Comparison of ENCODE assay signal across 17 cellular contexts in genomic region chr20:24050119-24050518, GRCh38.
DNase-seq lines count a peak whose midpoint lies in the region; ATAC-seq lines count a peak whose summit lies in the region.
"Had no signal": no experiment of that assay in that cellular context is flagged by ENCODE, and none has a peak within 500 bp of the region (broad histone marks: within the 10 kb centered on the region; RNA-seq: fewer than 3 reads in every experiment).

No MANE protein-coding gene starts in this region.

- peak overlapping the region; percentile 24 for H3K27ac Mint-ChIP-seq in T-helper 1 cell treated with Interleukin-12 subunit alpha and Interleukin-12 subunit beta and Interleukin-4 antibody, amounts not matched to agents 30 μg/mL and 1 μg/mL, for 36 hours
- peak overlapping the region; percentile 77 for H3K27ac Mint-ChIP-seq in activated naive CD4-positive, alpha-beta T cell treated with anti-CD3 and anti-CD28 coated beads, Interleukin-2, amount 10 ng/mL, durations not matched to agents 7 days and 5 days
- H3K27ac Mint-ChIP-seq in activated naive CD4-positive, alpha-beta T cell treated with anti-CD3 and anti-CD28 coated beads, Interleukin-2, amount 50 U/mL, for 72 hours, result peak overlapping the region in 1 of 2 donors; percentile 57
- H3K27ac Mint-ChIP-seq in T-cell, result peak overlapping the region; percentile 58 to 87

- POLR2A ChIA-PET in T-cell (lab: Charles Lee), result no interaction called here

- H3K4me1 Mint-ChIP-seq in T-helper 1 cell treated with Interleukin-12 subunit alpha and Interleukin-12 subunit beta and Interleukin-4 antibody, amounts not matched to agents 30 μg/mL and 1 μg/mL, for 36 hours (ENCODE audit: low read depth), result peaks cover 46% of the 10 kb centered on the region
- H3K4me1 Mint-ChIP-seq in activated naive CD4-positive, alpha-beta T cell treated with anti-CD3 and anti-CD28 coated beads, Interleukin-2, amount 10 ng/mL, durations not matched to agents 7 days and 5 days, result peaks cover 64% of the 10 kb centered on the region
- H3K4me1 Mint-ChIP-seq in T-cell, result peaks cover 51 to 71% (median 56%) of the 10 kb centered on the region in 3 donors

- H3K9me3 Mint-ChIP-seq in T-helper 1 cell treated with Interleukin-12 subunit alpha and Interleukin-12 subunit beta and Interleukin-4 antibody, amounts not matched to agents 30 μg/mL and 1 μg/mL, for 36 hours, result no peaks in the 10 kb centered on the region
- H3K9me3 Mint-ChIP-seq in activated naive CD4-positive, alpha-beta T cell treated with anti-CD3 and anti-CD28 coated beads, Interleukin-2, amount 10 ng/mL, durations not matched to agents 7 days and 5 days, result no peaks in the 10 kb centered on the region
- H3K9me3 Mint-ChIP-seq in activated naive CD4-positive, alpha-beta T cell treated with anti-CD3 and anti-CD28 coated beads, Interleukin-2, amount 50 U/mL, for 72 hours, result no peaks in the 10 kb centered on the region
- no peaks in the 10 kb centered on the region for H3K9me3 Mint-ChIP-seq in T-cell

- CTCF ChIA-PET in activated naive CD4-positive, alpha-beta T cell treated with anti-CD3 and anti-CD28 coated beads, Interleukin-2, amount 10 ng/mL, durations not matched to agents 7 days and 5 days (lab: Charles Lee), result no interaction called here
- CTCF ChIA-PET in T-cell (lab: Charles Lee), result no interaction called here

- no peak for ATAC-seq in activated naive CD4-positive, alpha-beta T cell treated with anti-CD3 and anti-CD28 coated beads, Interleukin-2, amount 50 U/mL, for 72 hours
- no peak for ATAC-seq in T-cell (replicated peaks in 1 of 4)
- ATAC-seq in sciatic nerve, result peak; percentile 67
- ATAC-seq in HG03520 (IDR thresholded peaks at IDR 0.05; ENCODE audit: unreplicated experiment), result no peak
- ATAC-seq: GM12878 had no signal

- peaks cover 2% of the 10 kb centered on the region for H3K36me3 Mint-ChIP-seq in T-helper 1 cell treated with Interleukin-12 subunit alpha and Interleukin-12 subunit beta and Interleukin-4 antibody, amounts not matched to agents 30 μg/mL and 1 μg/mL, for 36 hours (ENCODE audit: low read depth)
- no peaks in the 10 kb centered on the region for H3K36me3 Mint-ChIP-seq in activated naive CD4-positive, alpha-beta T cell treated with anti-CD3 and anti-CD28 coated beads, Interleukin-2, amount 10 ng/mL, durations not matched to agents 7 days and 5 days
- peaks cover 0 to 6% of the 10 kb centered on the region in 2 donors for H3K36me3 Mint-ChIP-seq in activated naive CD4-positive, alpha-beta T cell treated with anti-CD3 and anti-CD28 coated beads, Interleukin-2, amount 50 U/mL, for 72 hours
- H3K36me3 Mint-ChIP-seq in T-cell, result no peaks in the 10 kb centered on the region

- no peak overlapping the region for H3K4me3 Mint-ChIP-seq in T-helper 1 cell treated with Interleukin-12 subunit alpha and Interleukin-12 subunit beta and Interleukin-4 antibody, amounts not matched to agents 30 μg/mL and 1 μg/mL, for 36 hours
- no peak overlapping the region for H3K4me3 Mint-ChIP-seq in activated naive CD4-positive, alpha-beta T cell treated with anti-CD3 and anti-CD28 coated beads, Interleukin-2, amount 10 ng/mL, durations not matched to agents 7 days and 5 days
- peak overlapping the region in 1 of 3 donors; percentile 3 for H3K4me3 Mint-ChIP-seq in T-cell

- no peak for DNase-seq in T-helper 1 cell
- DNase-seq in activated naive CD4-positive, alpha-beta T cell treated with anti-CD3 and anti-CD28 coated beads, Interleukin-2, amount 10 ng/mL, durations not matched to agents 7 days and 5 days, result no peak
- DNase-seq in activated naive CD4-positive, alpha-beta T cell treated with anti-CD3 and anti-CD28 coated beads, Interleukin-2, amount 50 U/mL, for 72 hours (ENCODE audit: low spot score in 2 of 2), result no peak
- DNase-seq in T-cell, result no peak
- DNase-seq in sciatic nerve (ENCODE audit: low spot score), result no peak
- no peak for DNase-seq in SW 1271 (lab: John Stamatoyannopoulos, UW)
- DNase-seq: 8988T, DND-41, Karpas-422, MV-4-11, NCI-H1694, NCI-H2081, NCI-H526, Peyer's patch had no signal

- no peaks in the 10 kb centered on the region for H3K27me3 Mint-ChIP-seq in T-helper 1 cell treated with Interleukin-12 subunit alpha and Interleukin-12 subunit beta and Interleukin-4 antibody, amounts not matched to agents 30 μg/mL and 1 μg/mL, for 36 hours (ENCODE audit: low read depth)
- H3K27me3 Mint-ChIP-seq in activated naive CD4-positive, alpha-beta T cell treated with anti-CD3 and anti-CD28 coated beads, Interleukin-2, amount 10 ng/mL, durations not matched to agents 7 days and 5 days, result peaks cover 7% of the 10 kb centered on the region
- H3K27me3 Mint-ChIP-seq in T-cell, result no peaks in the 10 kb centered on the region

- intact Hi-C loops in sciatic nerve (cut with DNase I), result loop anchor here (2.0 kb wide), 1 partner anchor 43 kb away; no protein-coding TSS in a partner anchor
